In genomic region chr9:125549465-125550215, GRCh38 we compare ENCODE assay signal across 12 cellular contexts.
DNase-seq lines count a peak whose midpoint lies in the region; ATAC-seq, FAIRE-seq and TF ChIP-seq lines count a peak whose summit lies in the region.
"Had no signal": no experiment of that assay in that cellular context is flagged by ENCODE, and none has a peak within 500 bp of the region (broad histone marks: within the 10 kb centered on the region; RNA-seq: fewer than 3 reads in every experiment).

No MANE protein-coding gene starts in this region.

- H3K79me2 ChIP-seq in fibroblast of lung (ENCODE audit: control insufficient read depth, insufficient read depth, low read length) = no peaks in the 10 kb centered on the region

- H3K9ac ChIP-seq in fibroblast of lung (ENCODE audit: insufficient read depth, low read length) = no peak overlapping the region
- no peak overlapping the region for H3K9ac ChIP-seq in muscle layer of colon (ENCODE audit: low read length)

- no TSS peak for BruUV-seq in MCF 10A (replicated peaks; lab: Mats Ljungman, UMichigan)

- peaks cover 18% of the 10 kb centered on the region for H3K4me1 Mint-ChIP-seq in MCF 10A (ENCODE audit: insufficient read depth, unreplicated experiment)

- H3K9me3 Mint-ChIP-seq in MCF 10A (ENCODE audit: unreplicated experiment) = no peaks in the 10 kb centered on the region

- H3K36me3 ChIP-seq in fibroblast of lung (ENCODE audit: control insufficient read depth, insufficient read depth, low read length) (no peaks in the 10 kb centered on the region), muscle layer of colon (ENCODE audit: insufficient read depth, low read length) (no peaks in the 10 kb centered on the region), aorta (ENCODE audit: control insufficient read depth in 1 of 2, insufficient read depth in 2 of 2, low read length in 1 of 2) (no peaks in the 10 kb centered on the region)
- H3K36me3 ChIP-seq: tibial nerve had no signal

- peak overlapping the region; percentile 18 for H3K27ac ChIP-seq in fibroblast of lung (ENCODE audit: insufficient read depth, low read length)
- H3K27ac ChIP-seq in muscle layer of colon (ENCODE audit: low read depth, low read length) = peak overlapping the region; percentile 81
- H3K27ac ChIP-seq in aorta (ENCODE audit: low read depth in 1 of 2, low read length in 2 of 2) = peak overlapping the region; percentile 12 to 51

- no peak for FAIRE-seq in RCC 7860 (lab: Jason Lieb, UNC)
- FAIRE-seq: keratinocyte had no signal

- peaks cover 2% of the 10 kb centered on the region for H4K20me1 ChIP-seq in fibroblast of lung (ENCODE audit: control insufficient read depth, extremely low read depth, insufficient read depth, low read length)

- H3K4me3 Mint-ChIP-seq in MCF 10A (ENCODE audit: unreplicated experiment) = no peak overlapping the region

- no peak overlapping the region for H2AFZ ChIP-seq in fibroblast of lung (ENCODE audit: low read length)

- POLR2A ChIA-PET in MCF 10A (lab: Yijun Ruan, JAX) = interaction anchor here (0.6 to 1.3 kb wide), 3 partner anchors 23 to 801 kb away, joined by 3 read pairs; no protein-coding TSS in a partner anchor

- H3K27me3 Mint-ChIP-seq in MCF 10A (ENCODE audit: insufficient read depth, unreplicated experiment) = no peaks in the 10 kb centered on the region

- H3K4me2 ChIP-seq in fibroblast of lung (ENCODE audit: extremely low read depth, insufficient read depth, low read length) = peak overlapping the region; percentile 75

- DNase-seq in T47D (ENCODE audit: low read depth in 1 of 2, low spot score in 1 of 2) (peak; percentile 35 to 93), MCF 10A (ENCODE audit: unreplicated experiment) (no peak), fibroblast of lung (ENCODE audit: low read depth in 2 of 2) (peak; percentile 71 to 78), aorta (peak in 1 of 2 donors; percentile 63), Kasumi-1 (lab: John Stamatoyannopoulos, UW) (no peak), RCC 7860 (ENCODE audit: low spot score) (no peak)
- DNase-seq: activated CD8-positive, alpha-beta memory T cell treated with anti-CD3 and anti-CD28 coated beads, Interleukin-2, amount 50 U/mL, for 4 hours; NCI-H2081 treated with DMSO at 0.1 percent for 48 hours had no signal

- H3K9me3 ChIP-seq in fibroblast of lung (ENCODE audit: control insufficient read depth, insufficient read depth, low read depth, low read length) (no peaks in the 10 kb centered on the region), muscle layer of colon (ENCODE audit: low read length) (no peaks in the 10 kb centered on the region), aorta (ENCODE audit: control insufficient read depth, low read length) (no peaks in the 10 kb centered on the region)
- H3K9me3 ChIP-seq: tibial nerve had no signal

- peak; percentile 67 for ATAC-seq in aorta (ENCODE audit: low FRiP score)
- no peak for ATAC-seq in HG03565 (IDR thresholded peaks at IDR 0.05; ENCODE audit: unreplicated experiment)

- CTCF ChIA-PET in MCF 10A (lab: Yijun Ruan, JAX) = interaction anchor here (1.9 kb wide), 1 partner anchor 9 kb away, joined by 6 read pairs; no protein-coding TSS in a partner anchor

- no peaks in the 10 kb centered on the region for H3K27me3 ChIP-seq in fibroblast of lung (ENCODE audit: control insufficient read depth, insufficient read depth, low read length)
- no peaks in the 10 kb centered on the region for H3K27me3 ChIP-seq in muscle layer of colon (ENCODE audit: control insufficient read depth in 1 of 2, insufficient read depth in 2 of 2, low read length in 2 of 2)
- no peaks in the 10 kb centered on the region for H3K27me3 ChIP-seq in aorta (ENCODE audit: control insufficient read depth in 1 of 2, insufficient read depth in 2 of 2, low read length in 1 of 2)
- H3K27me3 ChIP-seq: tibial nerve had no signal

- H3K4me3 ChIP-seq in fibroblast of lung (replicated peaks in 1 of 4; ENCODE audit: control extremely low read depth in 1 of 4, insufficient read depth in 1 of 4, low read depth in 3 of 4, low read length in 4 of 4) = no peak overlapping the region
- H3K4me3 ChIP-seq in muscle layer of colon (ENCODE audit: low read depth in 1 of 2, low read length in 2 of 2) = peak overlapping the region in 1 of 2 donors; percentile 30
- H3K4me3 ChIP-seq in aorta (ENCODE audit: low read length in 2 of 2) = no peak overlapping the region
- H3K4me3 ChIP-seq: tibial nerve had no signal

- TF ChIP-seq CTCF in MCF 10A (IDR thresholded peaks at IDR 0.05; ENCODE audit: unreplicated experiment) = no peak
- TF ChIP-seq CTCF in fibroblast of lung (conservative IDR thresholded peaks at IDR 0.05 in 1 of 2, IDR thresholded peaks at IDR 0.05 in 1 of 2; ENCODE audit: low read depth in 1 of 2, low read length in 2 of 2) = no peak

- no peak overlapping the region for H3K27ac Mint-ChIP-seq in MCF 10A (ENCODE audit: low read depth, unreplicated experiment)

- intact Hi-C loops in MCF 10A (cut with micrococcal nuclease) = loop anchor here (10.0 kb wide), 1 partner anchor 125 kb away; no protein-coding TSS in a partner anchor
- intact Hi-C loops in aorta (cut with DNase I) = loop anchor here in 1 of 2 donors (5.0 kb wide), 1 partner anchor 198 kb away; the partner anchor contains the start of gene PBX3

- in situ Hi-C loops in T47D (cut with HindIII; ENCODE audit: low pct_unique_long_range_greater_than_20kb, low sequenced_read_pairs) = no loop called here

- H3K4me1 ChIP-seq in fibroblast of lung (ENCODE audit: control insufficient read depth, extremely low read depth, insufficient read depth, low read length) (peaks cover 29% of the 10 kb centered on the region), muscle layer of colon (ENCODE audit: insufficient read depth, low read length) (peaks cover 60% of the 10 kb centered on the region), aorta (ENCODE audit: control insufficient read depth in 1 of 2, insufficient read depth in 2 of 2, low read length in 2 of 2) (peaks cover 8 to 12% of the 10 kb centered on the region in 2 donors)

- H3K36me3 Mint-ChIP-seq in MCF 10A (ENCODE audit: insufficient read depth, unreplicated experiment) = peaks cover 15% of the 10 kb centered on the region

- WGBS in aorta, 2 donors = 3 to 9% methylated on average over 12 of the region's 12 CpGs

Comparison
In these comparisons a context has a peak if more than half of its experiments do, and no peak if none do; other contexts are left out.
1. DNase-seq: peak in T47D (2 of 2) and fibroblast of lung (2 of 2); none in MCF 10A (single experiment), Kasumi-1 (0 of 2) and RCC 7860 (single experiment).
2. H3K27ac ChIP-seq: peak in every context shown above with its lines; median percentile 81 in muscle layer of colon; 32 in aorta; 18 in fibroblast of lung.